Comparison of ENCODE assay signal across 8 cellular contexts in the genomic region with DNA sequence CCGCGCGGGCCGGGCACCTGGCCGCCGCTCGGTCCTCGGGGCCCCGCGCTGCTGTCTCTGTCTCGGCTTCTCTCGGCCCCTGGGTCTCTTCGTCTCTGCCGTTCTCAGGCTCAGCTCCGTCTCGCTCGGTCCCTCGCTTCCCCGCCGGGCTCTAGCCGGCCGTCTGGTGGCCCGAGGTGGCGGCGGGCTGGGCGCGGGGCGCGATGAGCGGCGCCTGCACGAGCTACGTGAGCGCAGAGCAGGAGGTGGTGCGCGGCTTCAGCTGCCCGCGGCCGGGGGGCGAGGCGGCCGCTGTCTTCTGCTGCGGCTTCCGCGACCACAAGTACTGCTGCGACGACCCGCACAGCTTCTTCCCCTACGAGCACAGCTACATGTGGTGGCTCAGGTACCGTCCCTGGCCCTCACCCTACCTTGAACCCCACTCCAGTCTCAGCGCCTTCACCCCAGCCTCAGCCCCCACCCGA. TPM values are rescaled to one million over a fixed set of nuclear protein-coding genes. Genes with fewer than 3 reads are reported as not detected.
DNase-seq lines count a peak whose midpoint lies in the region; ATAC-seq and TF ChIP-seq lines count a peak whose summit lies in the region.

No MANE protein-coding gene starts in this region.

- DNase-seq in NOMO-1 (lab: John Stamatoyannopoulos, UW; ENCODE audit: unreplicated experiment in 2 of 2) (peak; percentile 21 to 44), NOMO-1 treated with DMSO at 0.1 percent for 48 hours (lab: John Stamatoyannopoulos, UW; ENCODE audit: unreplicated experiment) (no peak), cardiac muscle cell (ENCODE audit: low read depth in 1 of 2, low spot score in 1 of 2) (peak; percentile 15 to 41), NCI-H1694 treated with DMSO at 0.1 percent for 48 hours (lab: John Stamatoyannopoulos, UW) (no peak), COLO668 (lab: John Stamatoyannopoulos, UW; ENCODE audit: unreplicated experiment) (no peak)
- peak; percentile 64 to 70 for DNase-seq in activated T-cell treated with anti-CD3 and anti-CD28 coated beads, Interleukin-2, amount 50 U/mL, for 48 hours

- H3K4me1 ChIP-seq in cardiac muscle cell (ENCODE audit: low read depth) = peaks cover 12% of the 10 kb centered on the region

- peaks cover 20% of the 10 kb centered on the region for H3K27me3 ChIP-seq in cardiac muscle cell

- H3K36me3 ChIP-seq in cardiac muscle cell = no peaks in the 10 kb centered on the region

- peak overlapping the region; percentile 39 for H3K4me3 ChIP-seq in cardiac muscle cell
- peak overlapping the region; percentile 26 to 47 (median 39) for H3K4me3 ChIP-seq in skin epidermis

- TF ChIP-seq CTCF in cardiac muscle cell (IDR thresholded peaks at IDR 0.05; ENCODE audit: low read depth, low read length) = no peak

- H3K27ac ChIP-seq in cardiac muscle cell (no peak overlapping the region), skin epidermis (peak overlapping the region in 18 of 21 experiments; percentile 2 to 92 (median 66))

- no peaks in the 10 kb centered on the region for H3K9me3 ChIP-seq in cardiac muscle cell (ENCODE audit: low read depth)

- no peak for ATAC-seq in HG03571 (IDR thresholded peaks at IDR 0.05; ENCODE audit: unreplicated experiment)

RNA-seq across cellular contexts. Expression of gene SHISAL2A, which starts 0.4 kb away (rescaled TPM):
- total RNA-seq in cardiac muscle cell = not detected in 2 replicates
- polyA plus RNA-seq in cardiac muscle cell = not detected in 2 replicates

RNA-seq across cellular contexts. Expression of gene GPX7, which starts 31.2 kb away (rescaled TPM):
- 38.8 and 45.0 TPM in 2 replicates for total RNA-seq in cardiac muscle cell
- polyA plus RNA-seq in cardiac muscle cell = 14.4 and 30.5 TPM in 2 replicates

Comparison
In these comparisons a context has a peak if more than half of its experiments do, and no peak if none do; other contexts are left out.
1. DNase-seq: peak in NOMO-1 (2 of 2), activated T-cell treated with anti-CD3 and anti-CD28 coated beads, Interleukin-2, amount 50 U/mL, for 48 hours (2 of 2) and cardiac muscle cell (2 of 2); none in NOMO-1 treated with DMSO at 0.1 percent for 48 hours (single experiment), NCI-H1694 treated with DMSO at 0.1 percent for 48 hours (single experiment) and COLO668 (single experiment).